24 cellular contexts compared by ENCODE assay signal in the genomic region with DNA sequence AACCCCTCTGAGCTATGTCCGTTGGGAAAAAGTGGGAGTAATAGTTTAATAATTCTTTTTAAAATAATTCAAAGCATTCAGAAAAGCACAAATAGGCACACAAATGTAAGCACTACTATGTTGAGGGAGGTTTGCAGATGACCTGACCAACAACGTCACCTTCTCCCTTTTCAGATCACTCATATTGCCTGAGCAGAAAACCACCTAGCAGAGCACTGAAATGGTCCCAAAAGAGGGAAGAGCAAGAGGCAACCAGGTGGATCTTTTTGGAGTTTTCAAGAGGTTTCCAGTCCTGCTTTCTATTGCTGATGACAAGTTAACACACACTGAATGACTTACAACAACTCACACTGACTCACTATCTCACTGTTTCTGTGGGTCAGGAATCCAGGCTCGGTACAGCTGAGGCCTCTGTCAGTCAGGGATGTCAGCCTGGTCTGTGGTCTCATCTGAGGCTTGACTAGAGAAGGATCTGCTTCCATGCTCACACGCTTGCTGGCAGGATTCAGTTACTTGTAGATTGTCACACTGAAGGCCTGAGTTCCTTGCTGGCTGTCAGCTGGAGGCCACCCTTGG. TPM values are rescaled to one million over a fixed set of nuclear protein-coding genes. Genes with fewer than 3 reads are reported as not detected.
"Had no signal": no experiment of that assay in that cellular context is flagged by ENCODE, and none has a peak within 500 bp of the region (broad histone marks: within the 10 kb centered on the region; RNA-seq: fewer than 3 reads in every experiment).

No MANE protein-coding gene starts in this region.

- H3K4me3 ChIP-seq: SJCRH30 had no signal

- H3K9me3 ChIP-seq: SJCRH30 had no signal

- DNase-seq: IMR-90, Kasumi-1, KG1, MM.1S, NCI-H1436, NCI-H187, NCI-H2029, NCI-H2081 treated with DMSO at 0.1 percent for 48 hours, NCI-H2171, NCI-H226, NCI-H446, NCI-H510A, NCI-H524 treated with DMSO at 0.1 percent for 48 hours, NCI-H774, PC-3, SHP77 treated with DMSO at 0.1 percent for 48 hours, SJCRH30 had no signal

- H3K36me3 ChIP-seq: SJCRH30 had no signal

- H3K27me3 ChIP-seq: SJCRH30 had no signal

- H3K4me1 ChIP-seq: SJCRH30 had no signal

- ATAC-seq: Panc1, PC-3, Right ventricle myocardium inferior, SK-N-SH treated with all-trans-retinoic acid at 6 μM for 48 hours had no signal

- H3K27ac ChIP-seq: HL-60, SJCRH30 had no signal

RNA-seq across cellular contexts. Expression of gene PGA3, which starts 4.3 kb away (rescaled TPM):
- total RNA-seq: M059J, OCI-LY7, PC-3, RPMI7951, SJCRH30 had no signal
- polyA plus RNA-seq: IMR-90 had no signal

RNA-seq across cellular contexts. Expression of gene PGA4, which starts 23.1 kb away (rescaled TPM):
- total RNA-seq: IMR-90, M059J, OCI-LY7, PC-3, Right ventricle myocardium inferior, RPMI7951, SJCRH30 had no signal
- polyA plus RNA-seq: IMR-90 had no signal

RNA-seq across cellular contexts. Expression of gene PGA5, which starts 41.9 kb away (rescaled TPM):
- total RNA-seq: IMR-90, M059J, OCI-LY7, PC-3, RPMI7951, SJCRH30 had no signal
- polyA plus RNA-seq: IMR-90 had no signal
